Comparison of ENCODE assay signal across 2 cellular contexts in the genomic region with DNA sequence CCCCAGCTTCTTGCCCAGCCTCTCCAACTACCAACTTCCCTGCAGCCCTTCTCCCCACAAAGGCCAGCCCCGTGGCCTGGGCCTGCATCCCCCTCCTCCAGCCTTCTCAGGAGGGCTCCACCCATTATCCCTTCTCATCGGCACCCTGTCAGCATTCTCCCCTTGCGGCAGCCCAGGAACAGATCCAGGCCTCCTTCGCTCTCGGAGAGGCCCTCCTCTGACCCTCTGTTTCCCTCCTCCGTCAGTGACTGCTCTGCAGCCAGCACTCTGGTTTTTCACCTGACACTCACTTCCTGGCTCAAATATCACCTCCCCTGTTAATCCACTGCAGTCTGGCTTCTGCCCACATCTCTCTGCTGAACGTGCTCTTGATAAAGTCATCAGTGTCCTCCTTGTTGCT.
TF ChIP-seq lines count a peak whose summit lies in the region.

No MANE protein-coding gene starts in this region.

TF ChIP-seq in H1, 55 proteins besides CTCF, POLR2A, EP300 and RAD21:
- no peak for TF ChIP-seq POU5F1 (IDR thresholded peaks at IDR 0.05; ENCODE audit: low read depth, low read length)
TF ChIP-seq in H1: peak in this region for 0.

TF ChIP-seq in SK-N-SH treated with all-trans-retinoic acid at 6 μM for 48 hours, 23 proteins besides CTCF, POLR2A, EP300 and RAD21:
- TF ChIP-seq ISL1 (CRISPR knock-in tag; IDR thresholded peaks at IDR 0.05): no peak
- TF ChIP-seq RARB (CRISPR knock-in tag; IDR thresholded peaks at IDR 0.05): no peak
- TF ChIP-seq ZFP30 (CRISPR knock-in tag; IDR thresholded peaks at IDR 0.05): no peak
- no peak for TF ChIP-seq ZC3H10 (CRISPR knock-in tag; IDR thresholded peaks at IDR 0.05)
- TF ChIP-seq, protein P1, sequence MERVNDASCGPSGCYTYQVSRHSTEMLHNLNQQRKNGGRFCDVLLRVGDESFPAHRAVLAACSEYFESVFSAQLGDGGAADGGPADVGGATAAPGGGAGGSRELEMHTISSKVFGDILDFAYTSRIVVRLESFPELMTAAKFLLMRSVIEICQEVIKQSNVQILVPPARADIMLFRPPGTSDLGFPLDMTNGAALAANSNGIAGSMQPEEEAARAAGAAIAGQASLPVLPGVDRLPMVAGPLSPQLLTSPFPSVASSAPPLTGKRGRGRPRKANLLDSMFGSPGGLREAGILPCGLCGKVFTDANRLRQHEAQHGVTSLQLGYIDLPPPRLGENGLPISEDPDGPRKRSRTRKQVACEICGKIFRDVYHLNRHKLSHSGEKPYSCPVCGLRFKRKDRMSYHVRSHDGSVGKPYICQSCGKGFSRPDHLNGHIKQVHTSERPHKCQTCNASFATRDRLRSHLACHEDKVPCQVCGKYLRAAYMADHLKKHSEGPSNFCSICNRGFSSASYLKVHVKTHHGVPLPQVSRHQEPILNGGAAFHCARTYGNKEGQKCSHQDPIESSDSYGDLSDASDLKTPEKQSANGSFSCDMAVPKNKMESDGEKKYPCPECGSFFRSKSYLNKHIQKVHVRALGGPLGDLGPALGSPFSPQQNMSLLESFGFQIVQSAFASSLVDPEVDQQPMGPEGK (CRISPR knock-in tag; IDR thresholded peaks at IDR 0.05; ENCODE audit: borderline replicate concordance): no peak
- TF ChIP-seq ZNF8 (CRISPR knock-in tag; IDR thresholded peaks at IDR 0.05): no peak
- no peak for TF ChIP-seq ZNF565 (CRISPR knock-in tag; conservative IDR thresholded peaks at IDR 0.05; ENCODE audit: low read depth)
- TF ChIP-seq, protein P2, sequence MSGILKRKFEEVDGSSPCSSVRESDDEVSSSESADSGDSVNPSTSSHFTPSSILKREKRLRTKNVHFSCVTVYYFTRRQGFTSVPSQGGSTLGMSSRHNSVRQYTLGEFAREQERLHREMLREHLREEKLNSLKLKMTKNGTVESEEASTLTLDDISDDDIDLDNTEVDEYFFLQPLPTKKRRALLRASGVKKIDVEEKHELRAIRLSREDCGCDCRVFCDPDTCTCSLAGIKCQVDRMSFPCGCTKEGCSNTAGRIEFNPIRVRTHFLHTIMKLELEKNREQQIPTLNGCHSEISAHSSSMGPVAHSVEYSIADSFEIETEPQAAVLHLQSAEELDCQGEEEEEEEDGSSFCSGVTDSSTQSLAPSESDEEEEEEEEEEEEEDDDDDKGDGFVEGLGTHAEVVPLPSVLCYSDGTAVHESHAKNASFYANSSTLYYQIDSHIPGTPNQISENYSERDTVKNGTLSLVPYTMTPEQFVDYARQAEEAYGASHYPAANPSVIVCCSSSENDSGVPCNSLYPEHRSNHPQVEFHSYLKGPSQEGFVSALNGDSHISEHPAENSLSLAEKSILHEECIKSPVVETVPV (CRISPR knock-in tag; IDR thresholded peaks at IDR 0.05): no peak
- no peak for TF ChIP-seq OSR1 (CRISPR knock-in tag; IDR thresholded peaks at IDR 0.05)
- no peak for TF ChIP-seq BACH2 (CRISPR knock-in tag; IDR thresholded peaks at IDR 0.05; ENCODE audit: borderline replicate concordance)
- no peak for TF ChIP-seq GLIS3 (CRISPR knock-in tag; IDR thresholded peaks at IDR 0.05)
- no peak for TF ChIP-seq ZFP3 (CRISPR knock-in tag; IDR thresholded peaks at IDR 0.05)
